ENCODE assay signal across 10 cellular contexts in the genomic region with DNA sequence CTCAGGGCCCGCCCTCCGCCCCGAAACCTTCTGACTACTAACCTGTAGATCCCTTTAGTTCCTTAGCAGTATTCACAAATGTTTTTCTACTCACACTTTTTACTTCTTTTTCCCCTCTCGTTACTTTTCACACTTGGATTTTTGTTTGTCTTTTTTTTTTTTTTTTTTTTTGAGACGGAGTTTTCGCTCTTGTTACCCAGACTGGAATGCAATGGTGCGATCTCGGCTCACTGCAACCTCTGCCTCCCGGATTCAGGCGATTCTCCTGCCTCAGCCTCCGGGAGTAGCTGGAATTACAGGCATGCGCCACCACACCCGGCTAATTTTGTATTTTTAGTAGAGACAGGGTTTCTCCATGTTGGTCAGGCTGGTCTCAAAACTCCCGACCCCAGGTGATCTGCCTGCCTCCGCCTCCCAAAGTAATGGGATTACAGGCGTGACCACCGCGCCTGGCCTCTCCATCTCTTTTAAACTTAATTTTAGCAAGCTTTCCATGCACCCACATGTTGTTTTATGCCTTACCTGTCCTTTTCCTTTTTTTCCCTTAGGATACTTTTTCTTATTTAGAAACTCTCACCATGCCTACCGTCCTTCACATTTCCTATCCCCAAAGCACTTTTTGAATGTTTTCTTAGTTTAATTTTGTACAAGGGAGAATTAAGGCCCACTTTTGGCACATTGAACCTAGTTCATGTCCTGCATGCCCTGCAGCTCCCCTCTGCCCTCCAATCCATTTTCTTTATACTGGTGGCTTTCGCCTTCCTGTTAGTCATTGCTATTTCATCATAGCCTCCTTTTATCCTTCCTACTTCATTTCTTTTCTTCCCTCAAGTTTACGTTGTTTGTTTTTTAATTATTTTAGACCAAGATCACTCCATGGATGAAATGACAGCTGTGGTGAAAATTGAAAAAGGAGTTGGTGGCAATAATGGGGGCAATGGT. TPM values are rescaled to one million over a fixed set of nuclear protein-coding genes. Genes with fewer than 3 reads are reported as not detected.
DNase-seq lines count a peak whose midpoint lies in the region; ATAC-seq, FAIRE-seq and TF ChIP-seq lines count a peak whose summit lies in the region.
"Had no signal": no experiment of that assay in that cellular context is flagged by ENCODE, and none has a peak within 500 bp of the region (broad histone marks: within the 10 kb centered on the region; RNA-seq: fewer than 3 reads in every experiment).

No MANE protein-coding gene starts in this region.

- H3K79me1 ChIP-seq in H1 (ENCODE audit: low read depth, low read length): peaks cover 12% of the 10 kb centered on the region

- FAIRE-seq in H1 (lab: Jason Lieb, UNC): no peak

- H4K8ac ChIP-seq in H1 (ENCODE audit: extremely low read depth, insufficient read depth, low read length): peak overlapping the region; percentile 40; the same call in 1 of the 2 replicates

- peak overlapping the region; percentile 47 for H4K91ac ChIP-seq in H1 (replicated peaks; ENCODE audit: insufficient read length, low read length)

- TF ChIP-seq RAD21 in H1 (IDR thresholded peaks at IDR 0.05 in 1 of 2, conservative IDR thresholded peaks at IDR 0.05 in 1 of 2; ENCODE audit: low read depth in 2 of 2, low read length in 2 of 2): no peak
- TF ChIP-seq RAD21 in neural cell (conservative IDR thresholded peaks at IDR 0.05): no peak

- H3K27ac ChIP-seq in OCI-LY7 (ENCODE audit: low read depth, low read length, poor library complexity, severe bottlenecking): peak overlapping the region; percentile 77
- peak overlapping the region; percentile 62; the same call in 1 of the 2 replicates for H3K27ac ChIP-seq in H1 (ENCODE audit: low read depth, low read length)
- H3K27ac ChIP-seq in neural cell (ENCODE audit: low read length): no peak overlapping the region

- no peaks in the 10 kb centered on the region for H3K9me2 ChIP-seq in OCI-LY7 (ENCODE audit: insufficient read depth, low read length)
- H3K9me2 ChIP-seq in neural cell (ENCODE audit: insufficient read depth, low read length): no peaks in the 10 kb centered on the region

- peaks cover 7% of the 10 kb centered on the region; the same call in 1 of the 2 replicates for H3K23me2 ChIP-seq in H1 (ENCODE audit: low read depth, low read length)

- H4K20me1 ChIP-seq in OCI-LY7 (ENCODE audit: insufficient read depth, low read length): peaks cover 16% of the 10 kb centered on the region; the same call in 1 of the 2 replicates
- H4K20me1 ChIP-seq in H1 (replicated peaks in 1 of 2; ENCODE audit: control insufficient read depth in 1 of 2, insufficient read depth in 2 of 2, low read length in 2 of 2): peaks cover 2 to 13% of the 10 kb centered on the region in 2 experiments
- H4K20me1 ChIP-seq in neural cell (ENCODE audit: insufficient read depth): no peaks in the 10 kb centered on the region

- H3K36me3 ChIP-seq in OCI-LY7 (ENCODE audit: insufficient read depth, low read length) (peaks cover 43% of the 10 kb centered on the region), H1 (ENCODE audit: control insufficient read depth in 2 of 4, insufficient read depth in 4 of 4, low read length in 3 of 4) (peaks cover 18 to 35% (median 18%) of the 10 kb centered on the region in 4 experiments), neural cell (ENCODE audit: insufficient read depth, low read length) (peaks cover 12% of the 10 kb centered on the region)

- peak overlapping the region; percentile 81 for H3K4me2 ChIP-seq in OCI-LY7 (ENCODE audit: low read length)
- peak overlapping the region; percentile 72 to 81 for H3K4me2 ChIP-seq in H1 (ENCODE audit: insufficient read depth in 1 of 2, low read depth in 2 of 2, low read length in 2 of 2)
- H3K4me2 ChIP-seq in neural cell (ENCODE audit: low read length): peak overlapping the region; percentile 78

- H2BK12ac ChIP-seq in H1 (ENCODE audit: low read depth, low read length): peak overlapping the region; percentile 75; the same call in 1 of the 2 replicates

- no peaks in the 10 kb centered on the region for H3F3A ChIP-seq in neural cell (ENCODE audit: insufficient read depth, low read length, poor library complexity, severe bottlenecking)

- intact Hi-C loops in OCI-LY7 (cut with micrococcal nuclease; ENCODE audit: unreplicated experiment): loop anchor here (5.0 kb wide), 1 partner anchor 246 kb away; a partner anchor contains a TSS

- no peaks in the 10 kb centered on the region for H3K27me3 ChIP-seq in H1 (replicated peaks in 1 of 4; ENCODE audit: control insufficient read depth in 3 of 4, extremely low read depth in 1 of 4, insufficient read depth in 3 of 4, low read length in 3 of 4)
- no peaks in the 10 kb centered on the region for H3K27me3 ChIP-seq in neural cell (ENCODE audit: insufficient read depth, low read depth, low read length)

- CTCF ChIA-PET in OCI-LY7 (lab: Charles Lee; ENCODE audit: unreplicated experiment): interaction anchor here (0.8 to 2.7 kb wide), 3 partner anchors 29 to 36 kb away, joined by 4 to 7 read pairs (median 6); no protein-coding TSS in a partner anchor
- CTCF ChIA-PET in H1 (lab: Charles Lee; ENCODE audit: partially characterized antibody): interaction anchor here (0.5 to 4.8 kb wide), 26 partner anchors 11 to 495 kb away, joined by 3 to 69 read pairs (median 4); a partner anchor contains a TSS

- peak overlapping the region; percentile 63 for H4K5ac ChIP-seq in H1 (ENCODE audit: insufficient read length, low read depth, low read length)

- ATAC-seq in HG03095 (IDR thresholded peaks at IDR 0.05; ENCODE audit: unreplicated experiment): no peak

- no peak for TF ChIP-seq EP300 in H1 (IDR thresholded peaks at IDR 0.05; ENCODE audit: borderline replicate concordance in 1 of 2, low read depth in 2 of 2, low read length in 2 of 2)
- no peak for TF ChIP-seq EP300 in neural cell (conservative IDR thresholded peaks at IDR 0.05; ENCODE audit: poor library complexity, severe bottlenecking)

- no peak overlapping the region for H2AFZ ChIP-seq in OCI-LY7 (ENCODE audit: low read length)
- no peak overlapping the region for H2AFZ ChIP-seq in H1 (ENCODE audit: low read length)
- no peak overlapping the region for H2AFZ ChIP-seq in neural cell (ENCODE audit: low read depth, low read length)

- H3K56ac ChIP-seq in H1 (replicated peaks; ENCODE audit: insufficient read length, low read depth, low read length): no peak overlapping the region

- H3K14ac ChIP-seq in H1 (ENCODE audit: insufficient read length): no peak overlapping the region

- no peak overlapping the region for H2BK120ac ChIP-seq in H1 (replicated peaks; ENCODE audit: low read depth, low read length)

- no peak for TF ChIP-seq CTCF in OCI-LY7 (conservative IDR thresholded peaks at IDR 0.05; ENCODE audit: low read length)
- TF ChIP-seq CTCF in H1 (IDR thresholded peaks at IDR 0.05; ENCODE audit: control extremely low read depth in 1 of 3, insufficient read depth in 1 of 3, low read depth in 1 of 3, low read length in 3 of 3): no peak
- TF ChIP-seq CTCF in neural cell (IDR thresholded peaks at IDR 0.05; ENCODE audit: poor library complexity, severe bottlenecking): no peak

- peak overlapping the region; percentile 4; the same call in 1 of the 2 replicates for H2BK5ac ChIP-seq in H1 (ENCODE audit: low read depth, low read length)

- peak overlapping the region; percentile 80 for H3K4ac ChIP-seq in H1 (replicated peaks; ENCODE audit: insufficient read length, low read depth, low read length)

- H3K4me1 ChIP-seq in OCI-LY7 (ENCODE audit: insufficient read depth, low read length, poor library complexity, severe bottlenecking) (peaks cover 49% of the 10 kb centered on the region), H1 (replicated peaks in 1 of 4; ENCODE audit: control insufficient read depth in 3 of 4, insufficient read depth in 4 of 4, low read length in 3 of 4) (peaks cover 6 to 26% (median 14%) of the 10 kb centered on the region in 4 experiments)

- peak overlapping the region; percentile 81 for H3K4me3 ChIP-seq in GM08714 (ENCODE audit: low read length)
- peak overlapping the region; percentile 86 for H3K4me3 ChIP-seq in OCI-LY7 (ENCODE audit: low read depth, low read length, poor library complexity, severe bottlenecking)
- H3K4me3 ChIP-seq in H1 (ENCODE audit: extremely low read depth in 1 of 4, insufficient read depth in 2 of 4, low read depth in 3 of 4, low read length in 4 of 4): peak overlapping the region; percentile 51 to 72 (median 54)
- peak overlapping the region; percentile 66 for H3K4me3 ChIP-seq in neural cell (ENCODE audit: low read length)

- 20% methylated on average over 17 of the region's 21 CpGs; no CpG with 5 or more reads in 1 of the 2 experiments for WGBS in H1 (ENCODE audit: extremely low coverage in 1 of 2, insufficient coverage in 1 of 2, insufficient read length in 1 of 2, insufficient replicate concordance in 2 of 2, low coverage in 1 of 2, low lambda C conversion rate in 2 of 2, missing lambda C conversion rate in 1 of 2), 2 experiments

- H3K23ac ChIP-seq in H1 (ENCODE audit: insufficient read length): no peak overlapping the region

- DNase-seq in OCI-LY7 (ENCODE audit: low spot score) (no peak), H1 (ENCODE audit: low read depth in 1 of 2, low spot score in 2 of 2) (peak in 1 of 2 experiments; percentile 48), NCI-H187 treated with DMSO at 0.1 percent for 48 hours (lab: John Stamatoyannopoulos, UW) (no peak), KG1 (lab: John Stamatoyannopoulos, UW) (no peak), DMS 273 treated with DMSO at 0.1 percent for 48 hours (lab: John Stamatoyannopoulos, UW) (no peak)

- no peak overlapping the region for H2BK15ac ChIP-seq in H1 (ENCODE audit: low read length)

- H3K79me2 ChIP-seq in OCI-LY7 (ENCODE audit: insufficient read depth, low read depth, low read length) (peaks cover 51% of the 10 kb centered on the region), H1 (ENCODE audit: control insufficient read depth in 1 of 2, insufficient read depth in 2 of 2, low read length in 2 of 2) (peaks cover 11 to 41% of the 10 kb centered on the region in 2 experiments), neural cell (replicated peaks; ENCODE audit: insufficient read depth, low read length) (peaks cover 32% of the 10 kb centered on the region)

- POLR2A ChIA-PET in OCI-LY7 (lab: Charles Lee) (interaction anchor here (0.5 to 1.3 kb wide), 3 partner anchors 20 to 155 kb away, joined by 4 to 7 read pairs (median 5); a partner anchor contains a TSS), H1 (lab: Charles Lee; ENCODE audit: partially characterized antibody) (interaction anchor here (0.6 to 2.0 kb wide), 17 partner anchors 10 to 374 kb away, joined by 3 to 14 read pairs (median 4); a partner anchor contains a TSS)

- no peak for TF ChIP-seq POLR2A in H1 (IDR thresholded peaks at IDR 0.05; ENCODE audit: control extremely low read depth in 1 of 2, low read depth in 2 of 2, low read length in 2 of 2)

- TSS peak; percentile 65 for BruUV-seq in OCI-LY7 (replicated peaks; lab: Mats Ljungman, UMichigan)

- H3K9me3 ChIP-seq in OCI-LY7 (ENCODE audit: low read length) (no peaks in the 10 kb centered on the region), H1 (ENCODE audit: insufficient read depth in 2 of 2, low read depth in 1 of 2, low read length in 1 of 2) (no peaks in the 10 kb centered on the region), neural cell (ENCODE audit: low read length) (no peaks in the 10 kb centered on the region)

- H2BK20ac ChIP-seq in H1 (ENCODE audit: low read length): no peak overlapping the region

- H2AK5ac ChIP-seq in H1 (ENCODE audit: low read depth, low read length): no peak overlapping the region; the same call in 1 of the 2 replicates

- H3K9ac ChIP-seq in H1 (replicated peaks in 1 of 4; ENCODE audit: extremely low read depth in 1 of 4, low read depth in 3 of 4, low read length in 3 of 4) (peak overlapping the region; percentile 25 to 83 (median 44); a peak in 6 of 7 replicates), neural cell (ENCODE audit: low read length) (peak overlapping the region; percentile 76)

- no peak overlapping the region for H3K18ac ChIP-seq in H1 (ENCODE audit: extremely low read depth, low read length)

RNA-seq across cellular contexts. Expression of a gene that starts 1.1 kb away (rescaled TPM):
- 47.3 and 58.9 TPM in 2 replicates for total RNA-seq in OCI-LY7 (2014; rRNA removed; shearing (Covaris generic))
- total RNA-seq in OCI-LY7 (2022): 83.9 and 93.9 TPM in 2 replicates
- 75.2 and 79.1 TPM in 2 replicates for total RNA-seq in H1 (2021; fragmentation: NEBNext Ultra II Directional; extraction: Animal tissue kit (Norgen Biotek cat#: 25700))
- polyA plus RNA-seq in H1 (2011; rRNA removed) (46.4 and 50.7 TPM in 2 replicates), neural cell (7.3 and 9.9 TPM in 2 replicates)
- polyA plus RNA-seq in H1 (2011; cell fraction: cytosol; rRNA removed): 46.5 TPM
- 57.0 TPM for polyA plus RNA-seq in H1 (2011; cell fraction: nucleus; rRNA removed)
- 31.5 to 43.2 TPM (median 36.7 TPM) in 4 replicates for polyA plus RNA-seq in H1 (2012, experiment 1 of 2)
- 3.7 TPM for polyA plus RNA-seq in H1 (2012, experiment 2 of 2)
- polyA plus RNA-seq in H1 (2013, experiment 1 of 2): 28.2 TPM
- polyA plus RNA-seq in H1 (2013, experiment 2 of 2): 26.0 TPM
- polyA minus RNA-seq in H1 (2011; rRNA and poly(A)+ RNA removed): 305 and 315 TPM in 2 replicates
- 74.6 TPM for polyA minus RNA-seq in H1 (2011; cell fraction: cytosol; rRNA and poly(A)+ RNA removed)
- 82.8 TPM for polyA minus RNA-seq in H1 (2011; cell fraction: nucleus; rRNA and poly(A)+ RNA removed)
- polyA minus RNA-seq in neural cell: 21.4 and 29.1 TPM in 2 replicates

RNA-seq across cellular contexts. Expression of a gene that starts 42.6 kb away (rescaled TPM):
- total RNA-seq in OCI-LY7 (2014; rRNA removed; shearing (Covaris generic)): not detected in 2 replicates
- not detected in 2 replicates for total RNA-seq in OCI-LY7 (2022)
- 0.34 and 0.35 TPM in 2 replicates for total RNA-seq in H1 (2021; fragmentation: NEBNext Ultra II Directional; extraction: Animal tissue kit (Norgen Biotek cat#: 25700))
- polyA plus RNA-seq in H1 (2011; rRNA removed) (0.29 and 0.47 TPM in 2 replicates), neural cell (not detected in 2 replicates)
- 0.25 TPM for polyA plus RNA-seq in H1 (2011; cell fraction: cytosol; rRNA removed)
- polyA plus RNA-seq in H1 (2011; cell fraction: nucleus; rRNA removed): 0.83 TPM
- polyA plus RNA-seq in H1 (2012, experiment 1 of 2): 0.12 to 0.28 TPM (median 0.16 TPM) in 4 replicates
- polyA plus RNA-seq in H1 (2012, experiment 2 of 2): 0.17 TPM
- polyA plus RNA-seq in H1 (2013, experiment 1 of 2): 0.16 TPM
- polyA plus RNA-seq in H1 (2013, experiment 2 of 2): not detected
- polyA minus RNA-seq in H1 (2011; rRNA and poly(A)+ RNA removed): 0.24 and 0.54 TPM in 2 replicates
- not detected for polyA minus RNA-seq in H1 (2011; cell fraction: cytosol; rRNA and poly(A)+ RNA removed)
- polyA minus RNA-seq in H1 (2011; cell fraction: nucleus; rRNA and poly(A)+ RNA removed): not detected
- not detected in 2 replicates for polyA minus RNA-seq in neural cell
- total RNA-seq: activated CD8-positive, alpha-beta memory T cell treated with anti-CD3 and anti-CD28 coated beads for 36 hours had no signal

RNA-seq across cellular contexts. Expression of a gene that starts 44.9 kb away (rescaled TPM):
- total RNA-seq in OCI-LY7 (2014; rRNA removed; shearing (Covaris generic)): 0.16 TPM in 1 of 2 replicates, not detected in the other
- 0.27 TPM in 1 of 2 replicates, not detected in the other for total RNA-seq in OCI-LY7 (2022)
- total RNA-seq in H1 (2021; fragmentation: NEBNext Ultra II Directional; extraction: Animal tissue kit (Norgen Biotek cat#: 25700)): 0.13 TPM in 1 of 2 replicates, not detected in the other
- polyA plus RNA-seq in H1 (2011; rRNA removed): 0.12 and 0.27 TPM in 2 replicates
- 0.09 TPM for polyA plus RNA-seq in H1 (2011; cell fraction: cytosol; rRNA removed)
- polyA plus RNA-seq in H1 (2011; cell fraction: nucleus; rRNA removed): 0.26 TPM
- polyA plus RNA-seq in H1 (2012, experiment 1 of 2): 0.09 to 0.19 TPM in 2 of 4 replicates, not detected in the others
- 0.05 TPM for polyA plus RNA-seq in H1 (2012, experiment 2 of 2)
- 0.06 TPM for polyA plus RNA-seq in H1 (2013, experiment 1 of 2)
- 0.07 TPM for polyA plus RNA-seq in H1 (2013, experiment 2 of 2)
- polyA minus RNA-seq in H1 (2011; rRNA and poly(A)+ RNA removed): 0.07 TPM in 1 of 2 replicates, not detected in the other
- polyA minus RNA-seq in H1 (2011; cell fraction: cytosol; rRNA and poly(A)+ RNA removed): not detected
- polyA minus RNA-seq in H1 (2011; cell fraction: nucleus; rRNA and poly(A)+ RNA removed): not detected
- polyA plus RNA-seq in neural cell: not detected in 2 replicates
- polyA minus RNA-seq in neural cell: not detected in 2 replicates
- total RNA-seq: activated CD8-positive, alpha-beta memory T cell treated with anti-CD3 and anti-CD28 coated beads for 36 hours; subcutaneous adipose tissue had no signal

RNA-seq across cellular contexts. Expression of a gene that starts 59.7 kb away (rescaled TPM):
- 85.5 and 95.6 TPM in 2 replicates for total RNA-seq in OCI-LY7 (2014; rRNA removed; shearing (Covaris generic))
- total RNA-seq in OCI-LY7 (2022): 94.5 and 109 TPM in 2 replicates
- total RNA-seq in H1 (2021; fragmentation: NEBNext Ultra II Directional; extraction: Animal tissue kit (Norgen Biotek cat#: 25700)): 66.1 and 68.2 TPM in 2 replicates
- polyA plus RNA-seq in H1 (2011; rRNA removed) (97.6 and 126 TPM in 2 replicates), neural cell (138 and 153 TPM in 2 replicates)
- 90.7 TPM for polyA plus RNA-seq in H1 (2011; cell fraction: cytosol; rRNA removed)
- 257 TPM for polyA plus RNA-seq in H1 (2011; cell fraction: nucleus; rRNA removed)
- polyA plus RNA-seq in H1 (2012, experiment 1 of 2): 73.7 to 86.9 TPM (median 80.7 TPM) in 4 replicates
- polyA plus RNA-seq in H1 (2012, experiment 2 of 2): 105 TPM
- 49.6 TPM for polyA plus RNA-seq in H1 (2013, experiment 1 of 2)
- 48.5 TPM for polyA plus RNA-seq in H1 (2013, experiment 2 of 2)
- 89.5 and 96.8 TPM in 2 replicates for polyA minus RNA-seq in H1 (2011; rRNA and poly(A)+ RNA removed)
- polyA minus RNA-seq in H1 (2011; cell fraction: cytosol; rRNA and poly(A)+ RNA removed): 52.4 TPM
- 69.1 TPM for polyA minus RNA-seq in H1 (2011; cell fraction: nucleus; rRNA and poly(A)+ RNA removed)
- 44.5 and 53.6 TPM in 2 replicates for polyA minus RNA-seq in neural cell
